In genomic region chr7:140745654-140746053, GRCh38 we compare ENCODE assay signal across 12 cellular contexts.
"Had no signal": no experiment of that assay in that cellular context is flagged by ENCODE, and none has a peak within 500 bp of the region (broad histone marks: within the 10 kb centered on the region; RNA-seq: fewer than 3 reads in every experiment).

No MANE protein-coding gene starts in this region.

- H3K4me1 Mint-ChIP-seq: stimulated activated effector memory CD8-positive, alpha-beta T cell treated with anti-CD3 and anti-CD28 coated beads, Interleukin-12 subunit alpha, Interleukin-12 subunit beta, amount 100 ng/mL, for 72 hours had no signal

- H3K27me3 Mint-ChIP-seq: activated CD8-positive, alpha-beta T cell treated with anti-CD3 and anti-CD28 coated beads for 36 hours; naive thymus-derived CD8-positive, alpha-beta T cell had no signal

- H3K4me1 ChIP-seq: esophagus muscularis mucosa, tibial nerve had no signal

- H3K27ac Mint-ChIP-seq: activated CD8-positive, alpha-beta T cell treated with anti-CD3 and anti-CD28 coated beads for 36 hours; activated naive CD4-positive, alpha-beta T cell treated with anti-CD3 and anti-CD28 coated beads for 36 hours; stimulated activated effector memory CD8-positive, alpha-beta T cell treated with anti-CD3 and anti-CD28 coated beads, Interleukin-12 subunit alpha, Interleukin-12 subunit beta, amount 100 ng/mL, for 72 hours had no signal

- H3K4me3 Mint-ChIP-seq: activated CD8-positive, alpha-beta T cell treated with anti-CD3 and anti-CD28 coated beads for 36 hours; activated naive CD4-positive, alpha-beta T cell treated with anti-CD3 and anti-CD28 coated beads for 36 hours; naive thymus-derived CD8-positive, alpha-beta T cell; stimulated activated effector memory CD8-positive, alpha-beta T cell treated with anti-CD3 and anti-CD28 coated beads, Interleukin-12 subunit alpha, Interleukin-12 subunit beta, amount 100 ng/mL, for 72 hours had no signal

- H3K27me3 ChIP-seq: cardiac muscle cell, esophagus muscularis mucosa, tibial nerve had no signal

- ATAC-seq: activated CD8-positive, alpha-beta T cell treated with anti-CD3 and anti-CD28 coated beads for 36 hours; left colon; naive thymus-derived CD8-positive, alpha-beta T cell; right cardiac atrium; stimulated activated effector memory CD8-positive, alpha-beta T cell treated with anti-CD3 and anti-CD28 coated beads, Interleukin-12 subunit alpha, Interleukin-12 subunit beta, amount 100 ng/mL, for 72 hours had no signal

- DNase-seq: activated CD8-positive, alpha-beta memory T cell treated with anti-CD3 and anti-CD28 coated beads, Interleukin-2, amount 50 U/mL, for 48 hours; activated CD8-positive, alpha-beta T cell treated with anti-CD3 and anti-CD28 coated beads for 36 hours; activated naive CD4-positive, alpha-beta T cell treated with anti-CD3 and anti-CD28 coated beads for 36 hours; left colon; naive thymus-derived CD8-positive, alpha-beta T cell; nucleus accumbens; right cardiac atrium; small intestine had no signal

- FAIRE-seq: small intestine had no signal

- H3K9me3 Mint-ChIP-seq: stimulated activated effector memory CD8-positive, alpha-beta T cell treated with anti-CD3 and anti-CD28 coated beads, Interleukin-12 subunit alpha, Interleukin-12 subunit beta, amount 100 ng/mL, for 72 hours had no signal

- H3K9me3 ChIP-seq: esophagus muscularis mucosa, tibial nerve had no signal

- H3K4me3 ChIP-seq: cardiac muscle cell, esophagus muscularis mucosa, tibial nerve had no signal

- H3K27ac ChIP-seq: cardiac muscle cell, esophagus muscularis mucosa, tibial nerve had no signal
